9 cellular contexts compared by ENCODE assay signal in genomic region chrX:70422886-70423336, GRCh38.
DNase-seq lines count a peak whose midpoint lies in the region; ATAC-seq and TF ChIP-seq lines count a peak whose summit lies in the region.
"Had no signal": no experiment of that assay in that cellular context is flagged by ENCODE, and none has a peak within 500 bp of the region (broad histone marks: within the 10 kb centered on the region; RNA-seq: fewer than 3 reads in every experiment).

TSS of gene GDPD2 (plus strand) at chrX:70423314. CDS start at chrX:70424985, 1,671 bp downstream.

- no peak for ATAC-seq in HG02973 (IDR thresholded peaks at IDR 0.05; ENCODE audit: unreplicated experiment)
- no peak for ATAC-seq in HG03039 (IDR thresholded peaks at IDR 0.05; ENCODE audit: unreplicated experiment)
- ATAC-seq in HG03135 (IDR thresholded peaks at IDR 0.05; ENCODE audit: unreplicated experiment) = no peak

- peak; percentile 28 for TF ChIP-seq CTCF in astrocyte of the spinal cord (IDR thresholded peaks at IDR 0.05; ENCODE audit: low read depth, low read length)

- DNase-seq in DMS153 treated with DMSO at 0.1 percent for 48 hours (lab: John Stamatoyannopoulos, UW; ENCODE audit: unreplicated experiment) = peak; percentile 0
- peak; percentile 57 for DNase-seq in NCI-H1105 treated with DMSO at 0.1 percent for 48 hours (lab: John Stamatoyannopoulos, UW)
- DNase-seq in astrocyte of the spinal cord (ENCODE audit: low read depth, low spot score) = peak; percentile 29
- peak; percentile 36 for DNase-seq in medulla oblongata (ENCODE audit: extremely low spot score)
- DNase-seq in HuH-7.5 (ENCODE audit: low spot score) = no peak
- DNase-seq: naive thymus-derived CD8-positive, alpha-beta T cell had no signal

- no peak within 1 kb of the TSS for H3K4me3 ChIP-seq in astrocyte of the spinal cord (ENCODE audit: low read depth, low read length)

- in situ Hi-C loops in astrocyte of the spinal cord (cut with HindIII; ENCODE audit: low sequenced_read_pairs) = no loop called here
